1 cellular context compared by ENCODE assay signal in genomic region chr21:31798842-31799691, GRCh38.
TF ChIP-seq lines count a peak whose summit lies in the region.

No MANE protein-coding gene starts in this region.

TF ChIP-seq in H1, 55 proteins besides CTCF, POLR2A, EP300 and RAD21 (continued from another document):
- TF ChIP-seq CHD7 (IDR thresholded peaks at IDR 0.05; ENCODE audit: insufficient replicate concordance, low read length): no peak
- no peak for TF ChIP-seq JUND (IDR thresholded peaks at IDR 0.05; ENCODE audit: low read length)
- no peak for TF ChIP-seq PHF8 (conservative IDR thresholded peaks at IDR 0.05; ENCODE audit: low read depth, low read length)
- TF ChIP-seq MAX (IDR thresholded peaks at IDR 0.05): no peak
- TF ChIP-seq CEBPB (IDR thresholded peaks at IDR 0.05; ENCODE audit: low read depth, low read length): no peak
- TF ChIP-seq ATF2 (IDR thresholded peaks at IDR 0.05; ENCODE audit: low read length): no peak
- TF ChIP-seq BRCA1 (IDR thresholded peaks at IDR 0.05; ENCODE audit: low read depth, low read length): no peak
- TF ChIP-seq POLR2AphosphoS5 (IDR thresholded peaks at IDR 0.05; ENCODE audit: low read depth, low read length): no peak
- no peak for TF ChIP-seq CTBP2 (IDR thresholded peaks at IDR 0.05; ENCODE audit: borderline replicate concordance, insufficient read depth, insufficient read length, low read length)
- TF ChIP-seq RXRA (IDR thresholded peaks at IDR 0.05; ENCODE audit: insufficient read depth, low read depth, low read length): no peak
- TF ChIP-seq SIRT6 (IDR thresholded peaks at IDR 0.05; ENCODE audit: low read length): no peak
- TF ChIP-seq USF2 (IDR thresholded peaks at IDR 0.05; ENCODE audit: low read length): no peak
- TF ChIP-seq ZNF274 (IDR thresholded peaks at IDR 0.05; ENCODE audit: borderline replicate concordance, extremely low read depth, low read length): no peak
- TF ChIP-seq RNF2 (IDR thresholded peaks at IDR 0.05; ENCODE audit: borderline replicate concordance, low read depth, low read length, missing control alignments, poor library complexity, severe bottlenecking): no peak
- TF ChIP-seq BCL11A (IDR thresholded peaks at IDR 0.05; ENCODE audit: low read depth in 2 of 2, low read length in 2 of 2): no peak
- no peak for TF ChIP-seq POU5F1 (IDR thresholded peaks at IDR 0.05; ENCODE audit: low read depth, low read length)
- TF ChIP-seq JUN (IDR thresholded peaks at IDR 0.05; ENCODE audit: low read depth, low read length): no peak
TF ChIP-seq in H1: peak in this region for 0.
